8 cellular contexts compared by ENCODE assay signal in genomic region chr1:12344611-12345299, GRCh38.
DNase-seq lines count a peak whose midpoint lies in the region; ATAC-seq and TF ChIP-seq lines count a peak whose summit lies in the region.

No MANE protein-coding gene starts in this region.

- intact Hi-C loops in esophagus muscularis mucosa (cut with DNase I): no loop called here
- intact Hi-C loops in sigmoid colon (cut with DNase I): no loop called here
- intact Hi-C loops in Calu3 (cut with micrococcal nuclease; ENCODE audit: unreplicated experiment): no loop called here

- ATAC-seq in T-cell (replicated peaks in 1 of 4): peak; percentile 41 to 56 (median 49)

- H3K27me3 Mint-ChIP-seq in T-cell (no peaks in the 10 kb centered on the region), Calu3 (ENCODE audit: unreplicated experiment) (no peaks in the 10 kb centered on the region)

- peak overlapping the region; percentile 66 to 73 (median 68) for H3K4me3 Mint-ChIP-seq in T-cell
- no peak overlapping the region for H3K4me3 Mint-ChIP-seq in Calu3 (ENCODE audit: low read depth, unreplicated experiment)

- no peaks in the 10 kb centered on the region for H3K9me3 Mint-ChIP-seq in T-cell
- no peaks in the 10 kb centered on the region for H3K9me3 Mint-ChIP-seq in Calu3 (ENCODE audit: low read depth, unreplicated experiment)

- WGBS in esophagus muscularis mucosa: 61% methylated on average over 9 of the region's 9 CpGs
- 45 to 75% methylated on average over 9 of the region's 9 CpGs for WGBS in sigmoid colon, 2 donors

- H3K27ac Mint-ChIP-seq in T-cell (peak overlapping the region; percentile 98), Calu3 (ENCODE audit: unreplicated experiment) (no peak overlapping the region)

- H3K36me3 ChIP-seq in esophagus muscularis mucosa (peaks cover 16 to 52% (median 38%) of the 10 kb centered on the region in 4 donors), sigmoid colon (peaks cover 12 to 79% (median 28%) of the 10 kb centered on the region in 4 donors)

- no peak for TF ChIP-seq EP300 in esophagus muscularis mucosa (IDR thresholded peaks at IDR 0.05)
- no peak for TF ChIP-seq EP300 in sigmoid colon (IDR thresholded peaks at IDR 0.05)

- DNase-seq in T-cell (peak in 3 of 34 experiments; percentile 6 to 21 (median 12)), esophagus muscularis mucosa (ENCODE audit: extremely low spot score) (no peak), sigmoid colon (peak; percentile 63), activated gamma-delta T cell (lab: John Stamatoyannopoulos, UW) (no peak), Calu3 (no peak), NCI-H526 treated with DMSO at 0.1 percent for 48 hours (lab: John Stamatoyannopoulos, UW) (no peak), foreskin melanocyte (no peak)

- peak overlapping the region; percentile 48 to 53 (median 52) for H3K27ac ChIP-seq in esophagus muscularis mucosa (replicated peaks in 1 of 4)
- peak overlapping the region; percentile 30 to 59 (median 55) for H3K27ac ChIP-seq in sigmoid colon

- H3K4me3 ChIP-seq in GM12875 (ENCODE audit: low read depth, low read length): peak overlapping the region; percentile 3
- peak overlapping the region; percentile 5 to 24 (median 10) for H3K4me3 ChIP-seq in esophagus muscularis mucosa
- H3K4me3 ChIP-seq in sigmoid colon: no peak overlapping the region

- H3K36me3 Mint-ChIP-seq in T-cell: peaks cover 43% of the 10 kb centered on the region
- H3K36me3 Mint-ChIP-seq in Calu3 (ENCODE audit: insufficient read depth, unreplicated experiment): peaks cover 6% of the 10 kb centered on the region

- no peak for TF ChIP-seq POLR2A in esophagus muscularis mucosa (IDR thresholded peaks at IDR 0.05; ENCODE audit: low read depth)
- TF ChIP-seq POLR2A in sigmoid colon (IDR thresholded peaks at IDR 0.05): no peak

- H3K27me3 ChIP-seq in esophagus muscularis mucosa (no peaks in the 10 kb centered on the region), sigmoid colon (no peaks in the 10 kb centered on the region)

- H3K4me1 ChIP-seq in esophagus muscularis mucosa (peaks cover 51 to 64% (median 57%) of the 10 kb centered on the region in 4 donors), sigmoid colon (peaks cover 0 to 18% (median 13%) of the 10 kb centered on the region in 4 donors)

- H3K9me3 ChIP-seq in esophagus muscularis mucosa (no peaks in the 10 kb centered on the region), sigmoid colon (no peaks in the 10 kb centered on the region)

- peaks cover 62 to 64% (median 63%) of the 10 kb centered on the region in 3 donors for H3K4me1 Mint-ChIP-seq in T-cell
- H3K4me1 Mint-ChIP-seq in Calu3 (ENCODE audit: low read depth, unreplicated experiment): peaks cover 17% of the 10 kb centered on the region

- POLR2A ChIA-PET in T-cell (lab: Charles Lee): no interaction called here

- no TSS peak for BruUV-seq in Calu3 (replicated peaks; lab: Mats Ljungman, UMichigan)

- CTCF ChIA-PET in T-cell (lab: Charles Lee): interaction anchor here in 1 of 2 donors (1.0 kb wide), 1 partner anchor 265 kb away, joined by 3 read pairs; no protein-coding TSS in a partner anchor
- CTCF ChIA-PET in Calu3 (lab: Charles Lee): interaction anchor here (0.9 kb wide), 1 partner anchor 111 kb away, joined by 3 read pairs; no protein-coding TSS in a partner anchor

- TF ChIP-seq CTCF in GM12875 (IDR thresholded peaks at IDR 0.05; ENCODE audit: borderline replicate concordance, insufficient read depth, low read depth, low read length): no peak
- TF ChIP-seq CTCF in esophagus muscularis mucosa (IDR thresholded peaks at IDR 0.05): no peak
- no peak for TF ChIP-seq CTCF in sigmoid colon (IDR thresholded peaks at IDR 0.05)
- TF ChIP-seq CTCF in Calu3 (IDR thresholded peaks at IDR 0.05; ENCODE audit: unreplicated experiment): no peak

Comparison
In these comparisons a context has a peak if more than half of its experiments do, and no peak if none do; other contexts are left out.
1. H3K4me3 ChIP-seq: peak in GM12875 (single experiment) and esophagus muscularis mucosa (4 of 4); none in sigmoid colon (0 of 4).